1 cellular context compared by ENCODE assay signal in the genomic region with DNA sequence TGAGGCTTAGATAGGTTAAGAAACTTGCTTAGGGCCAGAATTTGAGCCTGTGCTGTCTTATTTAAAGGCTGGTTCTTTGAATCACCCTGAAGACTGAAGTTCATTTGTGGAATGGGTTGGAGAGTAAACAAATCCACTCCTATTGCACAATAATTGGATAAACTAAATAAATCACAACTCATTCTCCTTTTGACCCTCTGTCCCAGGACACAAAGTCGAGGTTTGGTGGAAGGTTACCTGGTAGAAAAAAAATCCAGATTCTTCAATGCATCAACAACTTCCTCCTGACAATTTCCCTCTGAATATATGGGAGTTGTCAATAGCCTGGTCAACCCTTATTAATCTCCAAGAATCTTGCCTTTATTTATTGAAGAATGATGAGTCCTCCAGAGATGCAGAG.
TF ChIP-seq lines count a peak whose summit lies in the region.

No MANE protein-coding gene starts in this region.

TF ChIP-seq in HepG2, 621 proteins besides CTCF, POLR2A, EP300 and RAD21 (continued from another document and continues in another):
- TF ChIP-seq, protein P1, sequence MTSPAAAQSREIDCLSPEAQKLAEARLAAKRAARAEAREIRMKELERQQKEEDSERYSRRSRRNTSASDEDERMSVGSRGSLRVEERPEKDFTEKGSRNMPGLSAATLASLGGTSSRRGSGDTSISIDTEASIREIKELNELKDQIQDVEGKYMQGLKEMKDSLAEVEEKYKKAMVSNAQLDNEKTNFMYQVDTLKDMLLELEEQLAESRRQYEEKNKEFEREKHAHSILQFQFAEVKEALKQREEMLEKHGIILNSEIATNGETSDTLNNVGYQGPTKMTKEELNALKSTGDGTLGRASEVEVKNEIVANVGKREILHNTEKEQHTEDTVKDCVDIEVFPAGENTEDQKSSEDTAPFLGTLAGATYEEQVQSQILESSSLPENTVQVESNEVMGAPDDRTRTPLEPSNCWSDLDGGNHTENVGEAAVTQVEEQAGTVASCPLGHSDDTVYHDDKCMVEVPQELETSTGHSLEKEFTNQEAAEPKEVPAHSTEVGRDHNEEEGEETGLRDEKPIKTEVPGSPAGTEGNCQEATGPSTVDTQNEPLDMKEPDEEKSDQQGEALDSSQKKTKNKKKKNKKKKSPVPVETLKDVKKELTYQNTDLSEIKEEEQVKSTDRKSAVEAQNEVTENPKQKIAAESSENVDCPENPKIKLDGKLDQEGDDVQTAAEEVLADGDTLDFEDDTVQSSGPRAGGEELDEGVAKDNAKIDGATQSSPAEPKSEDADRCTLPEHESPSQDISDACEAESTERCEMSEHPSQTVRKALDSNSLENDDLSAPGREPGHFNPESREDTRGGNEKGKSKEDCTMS (CRISPR knock-in tag; conservative IDR thresholded peaks at IDR 0.05) = no peak
- TF ChIP-seq, protein P2, sequence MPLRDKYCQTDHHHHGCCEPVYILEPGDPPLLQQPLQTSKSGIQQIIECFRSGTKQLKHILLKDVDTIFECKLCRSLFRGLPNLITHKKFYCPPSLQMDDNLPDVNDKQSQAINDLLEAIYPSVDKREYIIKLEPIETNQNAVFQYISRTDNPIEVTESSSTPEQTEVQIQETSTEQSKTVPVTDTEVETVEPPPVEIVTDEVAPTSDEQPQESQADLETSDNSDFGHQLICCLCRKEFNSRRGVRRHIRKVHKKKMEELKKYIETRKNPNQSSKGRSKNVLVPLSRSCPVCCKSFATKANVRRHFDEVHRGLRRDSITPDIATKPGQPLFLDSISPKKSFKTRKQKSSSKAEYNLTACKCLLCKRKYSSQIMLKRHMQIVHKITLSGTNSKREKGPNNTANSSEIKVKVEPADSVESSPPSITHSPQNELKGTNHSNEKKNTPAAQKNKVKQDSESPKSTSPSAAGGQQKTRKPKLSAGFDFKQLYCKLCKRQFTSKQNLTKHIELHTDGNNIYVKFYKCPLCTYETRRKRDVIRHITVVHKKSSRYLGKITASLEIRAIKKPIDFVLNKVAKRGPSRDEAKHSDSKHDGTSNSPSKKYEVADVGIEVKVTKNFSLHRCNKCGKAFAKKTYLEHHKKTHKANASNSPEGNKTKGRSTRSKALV (CRISPR knock-in tag; IDR thresholded peaks at IDR 0.05) = no peak
- TF ChIP-seq, protein P3, sequence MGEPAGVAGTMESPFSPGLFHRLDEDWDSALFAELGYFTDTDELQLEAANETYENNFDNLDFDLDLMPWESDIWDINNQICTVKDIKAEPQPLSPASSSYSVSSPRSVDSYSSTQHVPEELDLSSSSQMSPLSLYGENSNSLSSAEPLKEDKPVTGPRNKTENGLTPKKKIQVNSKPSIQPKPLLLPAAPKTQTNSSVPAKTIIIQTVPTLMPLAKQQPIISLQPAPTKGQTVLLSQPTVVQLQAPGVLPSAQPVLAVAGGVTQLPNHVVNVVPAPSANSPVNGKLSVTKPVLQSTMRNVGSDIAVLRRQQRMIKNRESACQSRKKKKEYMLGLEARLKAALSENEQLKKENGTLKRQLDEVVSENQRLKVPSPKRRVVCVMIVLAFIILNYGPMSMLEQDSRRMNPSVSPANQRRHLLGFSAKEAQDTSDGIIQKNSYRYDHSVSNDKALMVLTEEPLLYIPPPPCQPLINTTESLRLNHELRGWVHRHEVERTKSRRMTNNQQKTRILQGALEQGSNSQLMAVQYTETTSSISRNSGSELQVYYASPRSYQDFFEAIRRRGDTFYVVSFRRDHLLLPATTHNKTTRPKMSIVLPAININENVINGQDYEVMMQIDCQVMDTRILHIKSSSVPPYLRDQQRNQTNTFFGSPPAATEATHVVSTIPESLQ (CRISPR knock-in tag; conservative IDR thresholded peaks at IDR 0.05) = no peak
- no peak for TF ChIP-seq SOX13 (IDR thresholded peaks at IDR 0.05)
- peak in 1 of 2 experiments; percentile 73; a peak in 2 of 4 replicates for TF ChIP-seq SOX13 (CRISPR knock-in tag; conservative IDR thresholded peaks at IDR 0.05 in 1 of 2, IDR thresholded peaks at IDR 0.05 in 1 of 2)
- no peak for TF ChIP-seq U2AF1 (optimal IDR thresholded peaks at IDR 0.05; ENCODE audit: low read depth, low read length)
- TF ChIP-seq, protein P4, sequence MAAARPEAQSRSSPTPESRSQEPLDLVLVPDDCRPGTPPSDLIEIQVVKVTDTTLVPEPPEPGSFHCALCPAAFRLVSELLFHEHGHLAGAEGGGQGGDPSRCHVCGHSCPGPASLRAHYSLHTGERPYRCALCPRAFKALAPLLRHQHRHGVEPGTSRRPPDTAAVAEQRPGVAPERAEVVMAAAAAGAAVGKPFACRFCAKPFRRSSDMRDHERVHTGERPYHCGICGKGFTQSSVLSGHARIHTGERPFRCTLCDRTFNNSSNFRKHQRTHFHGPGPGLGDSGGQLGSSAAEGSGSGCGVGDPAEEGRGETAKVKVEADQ (CRISPR knock-in tag; IDR thresholded peaks at IDR 0.05; ENCODE audit: borderline replicate concordance) = no peak
- no peak for TF ChIP-seq SMAD9 (CRISPR knock-in tag; IDR thresholded peaks at IDR 0.05)
- TF ChIP-seq, protein P5, sequence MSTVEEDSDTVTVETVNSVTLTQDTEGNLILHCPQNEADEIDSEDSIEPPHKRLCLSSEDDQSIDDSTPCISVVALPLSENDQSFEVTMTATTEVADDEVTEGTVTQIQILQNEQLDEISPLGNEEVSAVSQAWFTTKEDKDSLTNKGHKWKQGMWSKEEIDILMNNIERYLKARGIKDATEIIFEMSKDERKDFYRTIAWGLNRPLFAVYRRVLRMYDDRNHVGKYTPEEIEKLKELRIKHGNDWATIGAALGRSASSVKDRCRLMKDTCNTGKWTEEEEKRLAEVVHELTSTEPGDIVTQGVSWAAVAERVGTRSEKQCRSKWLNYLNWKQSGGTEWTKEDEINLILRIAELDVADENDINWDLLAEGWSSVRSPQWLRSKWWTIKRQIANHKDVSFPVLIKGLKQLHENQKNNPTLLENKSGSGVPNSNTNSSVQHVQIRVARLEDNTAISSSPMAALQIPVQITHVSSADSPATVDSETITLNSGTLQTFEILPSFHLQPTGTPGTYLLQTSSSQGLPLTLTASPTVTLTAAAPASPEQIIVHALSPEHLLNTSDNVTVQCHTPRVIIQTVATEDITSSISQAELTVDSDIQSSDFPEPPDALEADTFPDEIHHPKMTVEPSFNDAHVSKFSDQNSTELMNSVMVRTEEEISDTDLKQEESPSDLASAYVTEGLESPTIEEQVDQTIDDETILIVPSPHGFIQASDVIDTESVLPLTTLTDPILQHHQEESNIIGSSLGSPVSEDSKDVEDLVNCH (CRISPR knock-in tag; IDR thresholded peaks at IDR 0.05) = no peak
- TF ChIP-seq, protein P6, sequence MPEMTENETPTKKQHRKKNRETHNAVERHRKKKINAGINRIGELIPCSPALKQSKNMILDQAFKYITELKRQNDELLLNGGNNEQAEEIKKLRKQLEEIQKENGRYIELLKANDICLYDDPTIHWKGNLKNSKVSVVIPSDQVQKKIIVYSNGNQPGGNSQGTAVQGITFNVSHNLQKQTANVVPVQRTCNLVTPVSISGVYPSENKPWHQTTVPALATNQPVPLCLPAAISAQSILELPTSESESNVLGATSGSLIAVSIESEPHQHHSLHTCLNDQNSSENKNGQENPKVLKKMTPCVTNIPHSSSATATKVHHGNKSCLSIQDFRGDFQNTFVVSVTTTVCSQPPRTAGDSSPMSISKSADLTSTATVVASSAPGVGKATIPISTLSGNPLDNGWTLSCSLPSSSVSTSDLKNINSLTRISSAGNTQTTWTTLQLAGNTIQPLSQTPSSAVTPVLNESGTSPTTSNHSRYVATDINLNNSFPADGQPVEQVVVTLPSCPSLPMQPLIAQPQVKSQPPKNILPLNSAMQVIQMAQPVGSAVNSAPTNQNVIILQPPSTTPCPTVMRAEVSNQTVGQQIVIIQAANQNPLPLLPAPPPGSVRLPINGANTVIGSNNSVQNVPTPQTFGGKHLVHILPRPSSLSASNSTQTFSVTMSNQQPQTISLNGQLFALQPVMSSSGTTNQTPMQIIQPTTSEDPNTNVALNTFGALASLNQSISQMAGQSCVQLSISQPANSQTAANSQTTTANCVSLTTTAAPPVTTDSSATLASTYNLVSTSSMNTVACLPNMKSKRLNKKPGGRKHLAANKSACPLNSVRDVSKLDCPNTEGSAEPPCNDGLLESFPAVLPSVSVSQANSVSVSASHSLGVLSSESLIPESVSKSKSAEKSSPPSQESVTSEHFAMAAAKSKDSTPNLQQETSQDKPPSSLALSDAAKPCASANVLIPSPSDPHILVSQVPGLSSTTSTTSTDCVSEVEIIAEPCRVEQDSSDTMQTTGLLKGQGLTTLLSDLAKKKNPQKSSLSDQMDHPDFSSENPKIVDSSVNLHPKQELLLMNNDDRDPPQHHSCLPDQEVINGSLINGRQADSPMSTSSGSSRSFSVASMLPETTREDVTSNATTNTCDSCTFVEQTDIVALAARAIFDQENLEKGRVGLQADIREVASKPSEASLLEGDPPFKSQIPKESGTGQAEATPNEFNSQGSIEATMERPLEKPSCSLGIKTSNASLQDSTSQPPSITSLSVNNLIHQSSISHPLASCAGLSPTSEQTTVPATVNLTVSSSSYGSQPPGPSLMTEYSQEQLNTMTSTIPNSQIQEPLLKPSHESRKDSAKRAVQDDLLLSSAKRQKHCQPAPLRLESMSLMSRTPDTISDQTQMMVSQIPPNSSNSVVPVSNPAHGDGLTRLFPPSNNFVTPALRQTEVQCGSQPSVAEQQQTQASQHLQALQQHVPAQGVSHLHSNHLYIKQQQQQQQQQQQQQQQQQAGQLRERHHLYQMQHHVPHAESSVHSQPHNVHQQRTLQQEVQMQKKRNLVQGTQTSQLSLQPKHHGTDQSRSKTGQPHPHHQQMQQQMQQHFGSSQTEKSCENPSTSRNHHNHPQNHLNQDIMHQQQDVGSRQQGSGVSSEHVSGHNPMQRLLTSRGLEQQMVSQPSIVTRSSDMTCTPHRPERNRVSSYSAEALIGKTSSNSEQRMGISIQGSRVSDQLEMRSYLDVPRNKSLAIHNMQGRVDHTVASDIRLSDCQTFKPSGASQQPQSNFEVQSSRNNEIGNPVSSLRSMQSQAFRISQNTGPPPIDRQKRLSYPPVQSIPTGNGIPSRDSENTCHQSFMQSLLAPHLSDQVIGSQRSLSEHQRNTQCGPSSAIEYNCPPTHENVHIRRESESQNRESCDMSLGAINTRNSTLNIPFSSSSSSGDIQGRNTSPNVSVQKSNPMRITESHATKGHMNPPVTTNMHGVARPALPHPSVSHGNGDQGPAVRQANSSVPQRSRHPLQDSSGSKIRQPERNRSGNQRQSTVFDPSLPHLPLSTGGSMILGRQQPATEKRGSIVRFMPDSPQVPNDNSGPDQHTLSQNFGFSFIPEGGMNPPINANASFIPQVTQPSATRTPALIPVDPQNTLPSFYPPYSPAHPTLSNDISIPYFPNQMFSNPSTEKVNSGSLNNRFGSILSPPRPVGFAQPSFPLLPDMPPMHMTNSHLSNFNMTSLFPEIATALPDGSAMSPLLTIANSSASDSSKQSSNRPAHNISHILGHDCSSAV (CRISPR knock-in tag; IDR thresholded peaks at IDR 0.05; ENCODE audit: borderline replicate concordance) = no peak
- TF ChIP-seq RXRA (CRISPR knock-in tag; IDR thresholded peaks at IDR 0.05) = no peak
- no peak for TF ChIP-seq ZIK1 (CRISPR knock-in tag; IDR thresholded peaks at IDR 0.05; ENCODE audit: borderline replicate concordance, low read depth)
- TF ChIP-seq, protein P7, sequence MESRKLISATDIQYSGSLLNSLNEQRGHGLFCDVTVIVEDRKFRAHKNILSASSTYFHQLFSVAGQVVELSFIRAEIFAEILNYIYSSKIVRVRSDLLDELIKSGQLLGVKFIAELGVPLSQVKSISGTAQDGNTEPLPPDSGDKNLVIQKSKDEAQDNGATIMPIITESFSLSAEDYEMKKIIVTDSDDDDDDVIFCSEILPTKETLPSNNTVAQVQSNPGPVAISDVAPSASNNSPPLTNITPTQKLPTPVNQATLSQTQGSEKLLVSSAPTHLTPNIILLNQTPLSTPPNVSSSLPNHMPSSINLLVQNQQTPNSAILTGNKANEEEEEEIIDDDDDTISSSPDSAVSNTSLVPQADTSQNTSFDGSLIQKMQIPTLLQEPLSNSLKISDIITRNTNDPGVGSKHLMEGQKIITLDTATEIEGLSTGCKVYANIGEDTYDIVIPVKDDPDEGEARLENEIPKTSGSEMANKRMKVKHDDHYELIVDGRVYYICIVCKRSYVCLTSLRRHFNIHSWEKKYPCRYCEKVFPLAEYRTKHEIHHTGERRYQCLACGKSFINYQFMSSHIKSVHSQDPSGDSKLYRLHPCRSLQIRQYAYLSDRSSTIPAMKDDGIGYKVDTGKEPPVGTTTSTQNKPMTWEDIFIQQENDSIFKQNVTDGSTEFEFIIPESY (CRISPR knock-in tag; IDR thresholded peaks at IDR 0.05) = no peak
- no peak for TF ChIP-seq ZSCAN12 (CRISPR knock-in tag; IDR thresholded peaks at IDR 0.05)
- no peak for TF ChIP-seq ZNF264 (CRISPR knock-in tag; IDR thresholded peaks at IDR 0.05)
- TF ChIP-seq, protein P8, sequence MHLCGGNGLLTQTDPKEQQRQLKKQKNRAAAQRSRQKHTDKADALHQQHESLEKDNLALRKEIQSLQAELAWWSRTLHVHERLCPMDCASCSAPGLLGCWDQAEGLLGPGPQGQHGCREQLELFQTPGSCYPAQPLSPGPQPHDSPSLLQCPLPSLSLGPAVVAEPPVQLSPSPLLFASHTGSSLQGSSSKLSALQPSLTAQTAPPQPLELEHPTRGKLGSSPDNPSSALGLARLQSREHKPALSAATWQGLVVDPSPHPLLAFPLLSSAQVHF (CRISPR knock-in tag; IDR thresholded peaks at IDR 0.05) = no peak
- TF ChIP-seq, protein P9, sequence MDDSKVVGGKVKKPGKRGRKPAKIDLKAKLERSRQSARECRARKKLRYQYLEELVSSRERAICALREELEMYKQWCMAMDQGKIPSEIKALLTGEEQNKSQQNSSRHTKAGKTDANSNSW (CRISPR knock-in tag; IDR thresholded peaks at IDR 0.05; ENCODE audit: borderline replicate concordance) = no peak
- TF ChIP-seq, protein P10, sequence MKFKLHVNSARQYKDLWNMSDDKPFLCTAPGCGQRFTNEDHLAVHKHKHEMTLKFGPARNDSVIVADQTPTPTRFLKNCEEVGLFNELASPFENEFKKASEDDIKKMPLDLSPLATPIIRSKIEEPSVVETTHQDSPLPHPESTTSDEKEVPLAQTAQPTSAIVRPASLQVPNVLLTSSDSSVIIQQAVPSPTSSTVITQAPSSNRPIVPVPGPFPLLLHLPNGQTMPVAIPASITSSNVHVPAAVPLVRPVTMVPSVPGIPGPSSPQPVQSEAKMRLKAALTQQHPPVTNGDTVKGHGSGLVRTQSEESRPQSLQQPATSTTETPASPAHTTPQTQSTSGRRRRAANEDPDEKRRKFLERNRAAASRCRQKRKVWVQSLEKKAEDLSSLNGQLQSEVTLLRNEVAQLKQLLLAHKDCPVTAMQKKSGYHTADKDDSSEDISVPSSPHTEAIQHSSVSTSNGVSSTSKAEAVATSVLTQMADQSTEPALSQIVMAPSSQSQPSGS (CRISPR knock-in tag; IDR thresholded peaks at IDR 0.05) = 0 out of 2 replicates have a peak, but pooled peaks have one; percentile 27
- TF ChIP-seq, protein P11, sequence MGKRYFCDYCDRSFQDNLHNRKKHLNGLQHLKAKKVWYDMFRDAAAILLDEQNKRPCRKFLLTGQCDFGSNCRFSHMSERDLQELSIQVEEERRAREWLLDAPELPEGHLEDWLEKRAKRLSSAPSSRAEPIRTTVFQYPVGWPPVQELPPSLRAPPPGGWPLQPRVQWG (CRISPR knock-in tag; IDR thresholded peaks at IDR 0.05; ENCODE audit: borderline replicate concordance, low read depth) = no peak
- peak; percentile 84; the same call in 1 of the 2 replicates for TF ChIP-seq HDAC2 (CRISPR knock-in tag; IDR thresholded peaks at IDR 0.05)
- no peak for TF ChIP-seq CBFB (CRISPR knock-in tag; IDR thresholded peaks at IDR 0.05)
- TF ChIP-seq ZFAT (CRISPR knock-in tag; conservative IDR thresholded peaks at IDR 0.05) = no peak
- TF ChIP-seq PLRG1 (conservative IDR thresholded peaks at IDR 0.05) = no peak
- no peak for TF ChIP-seq ZNF33A (CRISPR knock-in tag; IDR thresholded peaks at IDR 0.05; ENCODE audit: borderline replicate concordance)
- TF ChIP-seq NFE2 (CRISPR knock-in tag; IDR thresholded peaks at IDR 0.05) = no peak
- TF ChIP-seq ZBTB7A (CRISPR knock-in tag; IDR thresholded peaks at IDR 0.05) = no peak
- TF ChIP-seq LCORL (IDR thresholded peaks at IDR 0.05) = no peak
- peak; percentile 85; the same call in 1 of the 2 replicates for TF ChIP-seq LCORL (CRISPR knock-in tag; IDR thresholded peaks at IDR 0.05)
- TF ChIP-seq SAP130 (CRISPR knock-in tag; IDR thresholded peaks at IDR 0.05; ENCODE audit: low read depth) = peak; percentile 54
